9 cellular contexts compared by ENCODE assay signal in genomic region chr19:17244618-17245534, GRCh38. TPM values are rescaled to one million over a fixed set of nuclear protein-coding genes. Genes with fewer than 3 reads are reported as not detected.
DNase-seq lines count a peak whose midpoint lies in the region; ATAC-seq, FAIRE-seq and TF ChIP-seq lines count a peak whose summit lies in the region.
"Had no signal": no experiment of that assay in that cellular context is flagged by ENCODE, and none has a peak within 500 bp of the region (broad histone marks: within the 10 kb centered on the region; RNA-seq: fewer than 3 reads in every experiment).

No MANE protein-coding gene starts in this region.

- H3K4me3 ChIP-seq in astrocyte (ENCODE audit: insufficient read depth, low read depth, low read length): peak overlapping the region; percentile 74
- peak overlapping the region; percentile 65 to 72 for H3K4me3 ChIP-seq in left lung
- H3K4me3 ChIP-seq in thyroid gland (replicated peaks in 1 of 3): peak overlapping the region; percentile 19 to 93 (median 84)

- H3K27ac Mint-ChIP-seq in astrocyte (ENCODE audit: unreplicated experiment): no peak overlapping the region

- H3K27me3 Mint-ChIP-seq in astrocyte (ENCODE audit: low read depth, unreplicated experiment): no peaks in the 10 kb centered on the region

- peaks cover 24% of the 10 kb centered on the region for H3K4me1 Mint-ChIP-seq in astrocyte (ENCODE audit: low read depth, unreplicated experiment)

- peak in 1 of 2 donors; percentile 6 for TF ChIP-seq POLR2A in thyroid gland (IDR thresholded peaks at IDR 0.05)

- H3K27ac ChIP-seq in astrocyte (ENCODE audit: low read depth, low read length): no peak overlapping the region
- H3K27ac ChIP-seq in left lung: peak overlapping the region; percentile 70 to 72
- H3K27ac ChIP-seq in thyroid gland: peak overlapping the region; percentile 74 to 86 (median 85)

- H3K9me3 ChIP-seq in ES-I3 (ENCODE audit: control insufficient read depth, insufficient read depth, low read length) (no peaks in the 10 kb centered on the region), astrocyte (ENCODE audit: insufficient read depth, low read depth, low read length) (no peaks in the 10 kb centered on the region), left lung (no peaks in the 10 kb centered on the region), thyroid gland (no peaks in the 10 kb centered on the region)

- H3K79me2 ChIP-seq in astrocyte (ENCODE audit: insufficient read depth, low read length): peaks cover 32% of the 10 kb centered on the region

- WGBS in thyroid gland, 2 donors: 0 to 2% methylated on average over 3 to 26 of the region's 100 CpGs

- H3K4me3 Mint-ChIP-seq in astrocyte (ENCODE audit: unreplicated experiment): peak overlapping the region; percentile 95

- intact Hi-C loops in left lung (cut with DNase I) (no loop called here), thyroid gland (cut with DNase I) (no loop called here)

- peak overlapping the region; percentile 34 for H2AFZ ChIP-seq in astrocyte (ENCODE audit: low read depth, low read length)

- no peak for FAIRE-seq in astrocyte (lab: Jason Lieb, UNC)
- FAIRE-seq in urothelium cell line (lab: Jason Lieb, UNC): no peak

- H3K27me3 ChIP-seq in astrocyte (ENCODE audit: insufficient read depth, low read length) (no peaks in the 10 kb centered on the region), left lung (peaks cover 0 to 17% of the 10 kb centered on the region in 2 donors), thyroid gland (no peaks in the 10 kb centered on the region)

- H3K36me3 ChIP-seq in ES-I3 (ENCODE audit: insufficient read depth, low read length): peaks cover 1% of the 10 kb centered on the region
- no peaks in the 10 kb centered on the region for H3K36me3 ChIP-seq in astrocyte (ENCODE audit: insufficient read depth, low read length)
- H3K36me3 ChIP-seq in left lung: peaks cover 0 to 4% of the 10 kb centered on the region in 2 donors
- H3K36me3 ChIP-seq in thyroid gland: no peaks in the 10 kb centered on the region

- peak overlapping the region; percentile 90 for H3K9ac ChIP-seq in ES-I3 (ENCODE audit: low read depth, low read length)
- peak overlapping the region; percentile 79 for H3K9ac ChIP-seq in astrocyte (ENCODE audit: low read length)

- peaks cover 7% of the 10 kb centered on the region for H3K36me3 Mint-ChIP-seq in astrocyte (ENCODE audit: low read depth, unreplicated experiment)

- no peak for TF ChIP-seq CTCF in astrocyte (IDR thresholded peaks at IDR 0.05; ENCODE audit: insufficient read depth, low read depth, low read length)
- no peak for TF ChIP-seq CTCF in left lung (IDR thresholded peaks at IDR 0.05)
- no peak for TF ChIP-seq CTCF in thyroid gland (IDR thresholded peaks at IDR 0.05)

- ATAC-seq in HG03354 (IDR thresholded peaks at IDR 0.05; ENCODE audit: poor library complexity, severe bottlenecking, unreplicated experiment): peak; percentile 15
- no peak for ATAC-seq in left lung

- peak overlapping the region; percentile 96 for H3K4me2 ChIP-seq in astrocyte (ENCODE audit: low read length)

- H4K20me1 ChIP-seq in astrocyte (ENCODE audit: insufficient read depth, low read length): peaks cover 29% of the 10 kb centered on the region

- H3K4me1 ChIP-seq in ES-I3 (ENCODE audit: insufficient read depth, low read length): peaks cover 33% of the 10 kb centered on the region; the same call in 1 of the 2 replicates
- peaks cover 19% of the 10 kb centered on the region for H3K4me1 ChIP-seq in astrocyte (ENCODE audit: insufficient read depth, low read length)
- peaks cover 22 to 38% of the 10 kb centered on the region in 2 donors for H3K4me1 ChIP-seq in left lung
- peaks cover 35 to 36% of the 10 kb centered on the region in 2 donors for H3K4me1 ChIP-seq in thyroid gland

- H3K9me3 Mint-ChIP-seq in astrocyte (ENCODE audit: unreplicated experiment): no peaks in the 10 kb centered on the region

- DNase-seq in astrocyte (ENCODE audit: low read depth) (no peak), left lung (peak; percentile 50 to 89), thyroid gland (peak; percentile 65 to 67), medulla oblongata (ENCODE audit: extremely low spot score) (no peak), urothelium cell line (ENCODE audit: low spot score) (no peak), Kasumi-1 (lab: John Stamatoyannopoulos, UW) (no peak)

RNA-seq across cellular contexts. Expression of gene NR2F6, which starts 0.8 kb away (rescaled TPM):
- 63.5 and 72.8 TPM in 2 replicates for total RNA-seq in astrocyte
- total RNA-seq in left lung: 10 to 100 TPM; 48.7 to 56.5 TPM
- total RNA-seq in thyroid gland: 100 to 1,000 TPM in 2 of 4 donors, 10 to 100 TPM in 2; 66.0 to 117 (median 97.9) TPM

RNA-seq across cellular contexts. Expression of gene OCEL1, which starts 18.9 kb away (rescaled TPM):
- total RNA-seq in astrocyte (12.3 and 13.5 TPM in 2 replicates), left lung (10 to 100 TPM; 35.4 to 38.0 TPM), thyroid gland (10 to 100 TPM in 3 of 4 donors, 1 to 10 TPM in 1; 9.7 to 33.5 (median 21.8) TPM)

RNA-seq across cellular contexts. Expression of gene USHBP1, which starts 19.7 kb away (rescaled TPM):
- total RNA-seq in astrocyte (0.27 TPM in 1 of 2 replicates, not detected in the other), left lung (1 to 10 TPM; 4.8 to 9.2 TPM), thyroid gland (10 to 100 TPM in 3 of 4 donors, 1 to 10 TPM in 1; 8.9 to 24.3 (median 11.1) TPM)
- total RNA-seq: SK-MEL-5 had no signal

RNA-seq across cellular contexts. Expression of gene BABAM1, which starts 22.4 kb away (rescaled TPM):
- total RNA-seq in astrocyte: 112 and 115 TPM in 2 replicates
- total RNA-seq in left lung: 10 to 100 TPM; 73.1 to 75.5 TPM
- total RNA-seq in thyroid gland: 10 to 100 TPM; 49.6 to 87.5 (median 71.1) TPM

RNA-seq across cellular contexts. Expression of gene USE1, which starts 29.7 kb away (rescaled TPM):
- total RNA-seq in astrocyte (19.2 and 19.8 TPM in 2 replicates), left lung (10 to 100 TPM; 23.1 to 25.6 TPM), thyroid gland (10 to 100 TPM; 21.4 to 36.0 (median 27.4) TPM)

Comparison
In these comparisons a context has a peak if more than half of its experiments do, and no peak if none do; other contexts are left out.
1. DNase-seq: peak in left lung (2 of 2) and thyroid gland (2 of 2); none in astrocyte (single experiment), medulla oblongata (single experiment), urothelium cell line (single experiment) and Kasumi-1 (0 of 2).
2. Peak in every context shown above with its lines, with median percentiles within 50 percentile points of each other: H3K4me3 ChIP-seq.